10 cellular contexts compared by ENCODE assay signal in genomic region chr15:64858136-64858535, GRCh38. TPM values are rescaled to one million over a fixed set of nuclear protein-coding genes. Genes with fewer than 3 reads are reported as not detected.
DNase-seq lines count a peak whose midpoint lies in the region; ATAC-seq and TF ChIP-seq lines count a peak whose summit lies in the region.
"Had no signal": no experiment of that assay in that cellular context is flagged by ENCODE, and none has a peak within 500 bp of the region (broad histone marks: within the 10 kb centered on the region; RNA-seq: fewer than 3 reads in every experiment).

No MANE protein-coding gene starts in this region.

- peak overlapping the region in 10 of 11 experiments; percentile 20 to 67 (median 49); a peak in 17 of 22 replicates for H3K27ac ChIP-seq in BLaER1 treated with 17β-estradiol and CSF1 and Interleukin-3, amounts not matched to agents 10 nM and 100 nM
- H3K27ac ChIP-seq in endodermal cell (ENCODE audit: low read depth, low read length), result peak overlapping the region; percentile 66
- peak overlapping the region; percentile 81 for H3K27ac ChIP-seq in parathyroid adenoma

- peaks cover 22% of the 10 kb centered on the region for H3K4me1 Mint-ChIP-seq in endodermal cell

- peaks cover 69 to 100% (median 91%) of the 10 kb centered on the region in 10 experiments for H3K4me1 ChIP-seq in BLaER1 treated with 17β-estradiol and CSF1 and Interleukin-3, amounts not matched to agents 10 nM and 100 nM
- no peaks in the 10 kb centered on the region for H3K4me1 ChIP-seq in endodermal cell (ENCODE audit: control insufficient read depth, insufficient read depth, low read length)
- peaks cover 18% of the 10 kb centered on the region for H3K4me1 ChIP-seq in parathyroid adenoma

- H3K36me3 Mint-ChIP-seq in endodermal cell (ENCODE audit: low read depth), result peaks cover 55% of the 10 kb centered on the region

- H2AFZ ChIP-seq in parathyroid adenoma, result peak overlapping the region; percentile 68

- H3K36me3 ChIP-seq in BLaER1 treated with 17β-estradiol and CSF1 and Interleukin-3, amounts not matched to agents 10 nM and 100 nM, result peaks cover 64 to 100% (median 96%) of the 10 kb centered on the region in 11 experiments
- H3K36me3 ChIP-seq in endodermal cell (ENCODE audit: control insufficient read depth, insufficient read depth, low read length) (peaks cover 56% of the 10 kb centered on the region), parathyroid adenoma (ENCODE audit: control insufficient read depth, insufficient read depth, low read length) (no peaks in the 10 kb centered on the region)

- H3K9ac ChIP-seq in BLaER1 treated with 17β-estradiol and CSF1 and Interleukin-3, amounts not matched to agents 10 nM and 100 nM, result peak overlapping the region; percentile 1 to 78 (median 47); a peak in 19 of 22 replicates
- H3K9ac ChIP-seq in endodermal cell (ENCODE audit: extremely low read depth, low read length, poor library complexity, severe bottlenecking) (no peak overlapping the region), parathyroid adenoma (no peak overlapping the region)

- 91 to 92% methylated on average over 4 of the region's 4 CpGs for WGBS in endodermal cell (ENCODE audit: insufficient coverage in 1 of 2, insufficient read length in 1 of 2), 2 experiments

- H3K4me3 ChIP-seq in BLaER1 treated with 17β-estradiol and CSF1 and Interleukin-3, amounts not matched to agents 10 nM and 100 nM, result peak overlapping the region in 2 of 10 experiments; percentile 13 to 23; a peak in 2 of 20 replicates
- H3K4me3 ChIP-seq in endodermal cell (ENCODE audit: low read length), result no peak overlapping the region
- H3K4me3 ChIP-seq in parathyroid adenoma (ENCODE audit: low read depth, low read length), result no peak overlapping the region

- no peak for TF ChIP-seq CTCF in endodermal cell (conservative IDR thresholded peaks at IDR 0.05)
- no peak for TF ChIP-seq CTCF in parathyroid adenoma (IDR thresholded peaks at IDR 0.05)

- no peak overlapping the region for H3K4me3 Mint-ChIP-seq in endodermal cell
- H3K4me3 Mint-ChIP-seq: stimulated activated naive CD8-positive, alpha-beta T cell treated with anti-CD3 and anti-CD28 coated beads, Interleukin-15, amount 100 ng/mL, for 72 hours had no signal

- ATAC-seq in HG02763 (IDR thresholded peaks at IDR 0.05; ENCODE audit: unreplicated experiment) (no peak), GM18505 (IDR thresholded peaks at IDR 0.05; ENCODE audit: unreplicated experiment) (no peak)
- ATAC-seq: stimulated activated naive CD8-positive, alpha-beta T cell treated with anti-CD3 and anti-CD28 coated beads, Interleukin-15, amount 100 ng/mL, for 72 hours had no signal

- no peak overlapping the region for H3K27ac Mint-ChIP-seq in endodermal cell

- H3K27me3 Mint-ChIP-seq in endodermal cell (ENCODE audit: insufficient read depth), result no peaks in the 10 kb centered on the region
- H3K27me3 Mint-ChIP-seq: stimulated activated naive CD8-positive, alpha-beta T cell treated with anti-CD3 and anti-CD28 coated beads, Interleukin-15, amount 100 ng/mL, for 72 hours had no signal

- no peaks in the 10 kb centered on the region for H3K9me3 ChIP-seq in BLaER1 treated with 17β-estradiol and CSF1 and Interleukin-3, amounts not matched to agents 10 nM and 100 nM (replicated peaks in 1 of 11)
- no peaks in the 10 kb centered on the region for H3K9me3 ChIP-seq in endodermal cell (ENCODE audit: control insufficient read depth, low read length)
- H3K9me3 ChIP-seq in parathyroid adenoma (ENCODE audit: control insufficient read depth, low read length), result no peaks in the 10 kb centered on the region

- peak overlapping the region; percentile 58 to 100 (median 75) for H3K4me2 ChIP-seq in BLaER1 treated with 17β-estradiol and CSF1 and Interleukin-3, amounts not matched to agents 10 nM and 100 nM
- H3K4me2 ChIP-seq in parathyroid adenoma (ENCODE audit: low read length), result no peak overlapping the region

- H3K79me2 ChIP-seq in parathyroid adenoma, result peaks cover 4% of the 10 kb centered on the region

- H3K27me3 ChIP-seq in BLaER1 treated with 17β-estradiol and CSF1 and Interleukin-3, amounts not matched to agents 10 nM and 100 nM, result no peaks in the 10 kb centered on the region
- H3K27me3 ChIP-seq in endodermal cell (ENCODE audit: control insufficient read depth, insufficient read depth, low read length, poor library complexity, severe bottlenecking) (no peaks in the 10 kb centered on the region), parathyroid adenoma (ENCODE audit: control insufficient read depth, insufficient read depth, low read length) (no peaks in the 10 kb centered on the region)

- H4K20me1 ChIP-seq in BLaER1 treated with 17β-estradiol and CSF1 and Interleukin-3, amounts not matched to agents 10 nM and 100 nM, result peaks cover 43 to 100% (median 100%) of the 10 kb centered on the region in 11 experiments

- no peaks in the 10 kb centered on the region for H3K9me3 Mint-ChIP-seq in endodermal cell
- H3K9me3 Mint-ChIP-seq: stimulated activated naive CD8-positive, alpha-beta T cell treated with anti-CD3 and anti-CD28 coated beads, Interleukin-15, amount 100 ng/mL, for 72 hours had no signal

- DNase-seq in NCI-H2171 (lab: John Stamatoyannopoulos, UW) (peak; percentile 39), endodermal cell (no peak), SKM-1 (lab: John Stamatoyannopoulos, UW; ENCODE audit: unreplicated experiment) (no peak), Kasumi-1 (lab: John Stamatoyannopoulos, UW) (no peak)
- DNase-seq: NCI-H2081; stimulated activated naive CD8-positive, alpha-beta T cell treated with anti-CD3 and anti-CD28 coated beads, Interleukin-15, amount 100 ng/mL, for 72 hours had no signal

- no peak for TF ChIP-seq POLR2A in GM18505 (IDR thresholded peaks at IDR 0.05; ENCODE audit: borderline replicate concordance, extremely low read depth, insufficient read depth, insufficient read length)

RNA-seq across cellular contexts. Expression of gene PLEKHO2, which starts 16.4 kb away (rescaled TPM):
- total RNA-seq in endodermal cell, result 10 to 100 TPM; 10.2 to 12.9 TPM
- 10.9 TPM for polyA plus RNA-seq in endodermal cell (2013, experiment 1 of 2)
- polyA plus RNA-seq in endodermal cell (2013, experiment 2 of 2), result 10.4 TPM

RNA-seq across cellular contexts. Expression of gene PIF1, which starts 32.7 kb away (rescaled TPM):
- total RNA-seq in endodermal cell, result 10 to 100 TPM; 60.7 to 64.6 TPM
- polyA plus RNA-seq in endodermal cell (2013, experiment 1 of 2), result 46.2 TPM
- polyA plus RNA-seq in endodermal cell (2013, experiment 2 of 2), result 44.8 TPM

RNA-seq across cellular contexts. Expression of gene ANKDD1A, which starts 53.6 kb away (rescaled TPM):
- 10 to 100 TPM; 22.5 to 30.0 TPM for total RNA-seq in endodermal cell
- 6.2 TPM for polyA plus RNA-seq in endodermal cell (2013, experiment 1 of 2)
- 8.7 TPM for polyA plus RNA-seq in endodermal cell (2013, experiment 2 of 2)

Comparison
In these comparisons a context has a peak if more than half of its experiments do, and no peak if none do; other contexts are left out.
1. H3K9ac ChIP-seq: peak in BLaER1 treated with 17β-estradiol and CSF1 and Interleukin-3, amounts not matched to agents 10 nM and 100 nM (11 of 11); none in endodermal cell (single experiment) and parathyroid adenoma (single experiment).
2. Peak in every context shown above with its lines, with median percentiles within 50 percentile points of each other: H3K27ac ChIP-seq.